Comparison of ENCODE assay signal across 16 cellular contexts in the genomic region with DNA sequence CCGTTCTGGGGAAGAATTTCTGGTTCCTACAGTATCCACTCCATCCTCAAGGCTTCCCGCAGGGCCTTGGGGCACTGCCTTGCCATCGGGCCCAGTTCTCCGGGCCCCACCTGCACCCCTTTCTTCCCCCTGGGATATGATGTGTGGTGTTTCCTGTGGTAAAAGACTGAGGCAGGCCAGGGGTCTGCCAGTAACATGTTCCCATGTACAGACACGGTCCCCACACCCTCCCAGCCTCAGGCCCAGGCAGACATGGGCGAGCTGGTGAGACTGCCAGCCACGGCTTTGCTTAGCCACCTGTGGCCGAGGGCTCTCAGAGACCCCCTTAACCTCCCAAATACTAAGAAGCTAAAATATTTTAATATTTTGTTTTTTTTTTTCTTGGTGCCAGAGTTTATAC. TPM values are rescaled to one million over a fixed set of nuclear protein-coding genes. Genes with fewer than 3 reads are reported as not detected.
A peak's percentile ranks its signal among the peaks of the same experiment; 100 is the strongest.
DNase-seq lines count a peak whose midpoint lies in the region; TF ChIP-seq lines count a peak whose summit lies in the region.
"Had no signal": no experiment of that assay in that cellular context is flagged by ENCODE, and none has a peak within 500 bp of the region (broad histone marks: within the 10 kb centered on the region; RNA-seq: fewer than 3 reads in every experiment).

No MANE protein-coding gene starts in this region.

- H3K36me3 Mint-ChIP-seq in chondrocyte (ENCODE audit: low read depth) = peaks cover 35% of the 10 kb centered on the region
- H3K36me3 Mint-ChIP-seq: CD8-positive, alpha-beta T cell had no signal

- H3K27ac Mint-ChIP-seq in chondrocyte (ENCODE audit: unreplicated experiment) = no peak overlapping the region
- H3K27ac Mint-ChIP-seq: B cell; CD4-positive, alpha-beta T cell; CD8-positive, alpha-beta T cell had no signal

- H3K4me3 Mint-ChIP-seq in chondrocyte (ENCODE audit: unreplicated experiment) = no peak overlapping the region
- H3K4me3 Mint-ChIP-seq: B cell; CD4-positive, alpha-beta T cell; CD8-positive, alpha-beta T cell had no signal

- H4K20me1 ChIP-seq in BLaER1 = no peaks in the 10 kb centered on the region
- peaks cover 0 to 35% (median 0%) of the 10 kb centered on the region in 11 experiments; a peak in 5 of 22 replicates for H4K20me1 ChIP-seq in BLaER1 treated with 17β-estradiol and CSF1 and Interleukin-3, amounts not matched to agents 10 nM and 100 nM

- H3K36me3 ChIP-seq in BLaER1 = peaks cover 54% of the 10 kb centered on the region
- H3K36me3 ChIP-seq in BLaER1 treated with 17β-estradiol and CSF1 and Interleukin-3, amounts not matched to agents 10 nM and 100 nM = peaks cover 22 to 68% (median 54%) of the 10 kb centered on the region in 11 experiments

- H3K9ac ChIP-seq in BLaER1 = peak overlapping the region; percentile 42; the same call in 1 of the 2 replicates
- H3K9ac ChIP-seq in BLaER1 treated with 17β-estradiol and CSF1 and Interleukin-3, amounts not matched to agents 10 nM and 100 nM = peak overlapping the region in 8 of 11 experiments; percentile 8 to 56 (median 42); a peak in 9 of 22 replicates

- H3K9me3 ChIP-seq in BLaER1 = no peaks in the 10 kb centered on the region
- H3K9me3 ChIP-seq in BLaER1 treated with 17β-estradiol and CSF1 and Interleukin-3, amounts not matched to agents 10 nM and 100 nM (replicated peaks in 1 of 11) = no peaks in the 10 kb centered on the region
- H3K9me3 ChIP-seq: Caco-2 had no signal

- TF ChIP-seq CTCF in chondrocyte (IDR thresholded peaks at IDR 0.05) = no peak

- peaks cover 24% of the 10 kb centered on the region for H3K4me1 Mint-ChIP-seq in chondrocyte (ENCODE audit: low read depth)

- H3K27me3 ChIP-seq in BLaER1 = no peaks in the 10 kb centered on the region
- H3K27me3 ChIP-seq in BLaER1 treated with 17β-estradiol and CSF1 and Interleukin-3, amounts not matched to agents 10 nM and 100 nM = no peaks in the 10 kb centered on the region

- H3K4me1 ChIP-seq in BLaER1 = peaks cover 60% of the 10 kb centered on the region
- peaks cover 28 to 64% (median 58%) of the 10 kb centered on the region in 10 experiments for H3K4me1 ChIP-seq in BLaER1 treated with 17β-estradiol and CSF1 and Interleukin-3, amounts not matched to agents 10 nM and 100 nM
- H3K4me1 ChIP-seq: Caco-2 had no signal

- H3K27ac ChIP-seq in BLaER1 = peak overlapping the region; percentile 82
- peak overlapping the region in 8 of 11 experiments; percentile 10 to 53 (median 25); a peak in 10 of 22 replicates for H3K27ac ChIP-seq in BLaER1 treated with 17β-estradiol and CSF1 and Interleukin-3, amounts not matched to agents 10 nM and 100 nM
- H3K27ac ChIP-seq: C4-2B had no signal

- no peak overlapping the region for H3K4me3 ChIP-seq in BLaER1
- no peak overlapping the region for H3K4me3 ChIP-seq in BLaER1 treated with 17β-estradiol and CSF1 and Interleukin-3, amounts not matched to agents 10 nM and 100 nM

- peak overlapping the region; percentile 72 for H3K4me2 ChIP-seq in BLaER1
- H3K4me2 ChIP-seq in BLaER1 treated with 17β-estradiol and CSF1 and Interleukin-3, amounts not matched to agents 10 nM and 100 nM = peak overlapping the region in 9 of 11 experiments; percentile 13 to 94 (median 71); a peak in 17 of 22 replicates

- no peaks in the 10 kb centered on the region for H3K27me3 Mint-ChIP-seq in chondrocyte (ENCODE audit: low read depth)
- H3K27me3 Mint-ChIP-seq: B cell; CD4-positive, alpha-beta T cell had no signal

- DNase-seq in chondrocyte (ENCODE audit: low spot score) (peak; percentile 59), Ammon's horn (ENCODE audit: low spot score) (no peak), KBM-7 (no peak), LoVo (ENCODE audit: low spot score) (no peak)
- DNase-seq: 8988T; ACHN; Caco-2; Calu3; CD4-positive, alpha-beta T cell; CD8-positive, alpha-beta T cell; DMS79 treated with DMSO at 0.1 percent for 48 hours; GF-D8 had no signal

- H3K9me3 Mint-ChIP-seq in chondrocyte (ENCODE audit: low read depth) = no peaks in the 10 kb centered on the region
- H3K9me3 Mint-ChIP-seq: CD4-positive, alpha-beta T cell; CD8-positive, alpha-beta T cell had no signal

- in situ Hi-C loops in KBM-7 (cut with MboI; ENCODE audit: low pct_unique_long_range_greater_than_20kb, low sequenced_read_pairs) = no loop called here

RNA-seq across cellular contexts. Expression of a gene that starts 46.0 kb away (rescaled TPM):
- total RNA-seq in chondrocyte = 223 to 229 TPM (median 228 TPM) in 3 replicates
